Comparison of ENCODE assay signal across 8 cellular contexts in the genomic region with DNA sequence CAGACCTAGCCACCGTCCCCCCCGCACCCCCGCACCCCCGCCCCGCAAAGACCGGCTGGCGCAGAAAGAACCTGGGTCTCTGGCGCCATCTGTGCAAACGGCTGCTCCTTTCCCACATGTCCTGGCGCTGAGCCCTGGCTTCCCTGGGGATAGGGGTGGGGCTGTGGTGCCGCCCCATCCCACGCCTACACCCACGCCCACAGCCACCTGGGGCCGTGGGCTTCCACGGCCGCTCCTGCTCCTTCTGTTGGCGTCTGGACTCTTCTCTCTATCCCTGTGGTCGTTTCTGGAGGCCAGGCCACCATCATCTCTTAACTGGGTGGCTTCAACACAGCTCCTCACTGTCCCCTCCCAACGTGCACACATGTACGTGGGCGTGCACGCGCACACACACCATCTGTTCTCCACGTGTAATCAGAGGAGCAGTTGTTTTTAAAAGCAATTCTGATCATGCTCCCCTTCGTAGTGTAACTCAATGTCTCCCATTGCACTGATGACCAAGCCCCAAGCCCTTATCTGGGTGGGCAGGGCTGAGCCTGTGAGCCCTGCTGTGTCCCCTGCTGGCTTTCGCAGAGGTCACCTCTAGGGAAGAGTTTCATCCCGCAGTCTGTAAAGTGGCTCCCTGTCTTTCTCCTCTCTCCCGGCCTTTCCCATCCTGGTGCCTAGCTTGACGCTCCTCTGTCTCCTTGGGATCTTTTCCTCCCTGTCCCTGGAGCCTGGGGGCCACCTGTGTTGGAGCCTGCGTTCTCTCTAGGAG. TPM values are rescaled to one million over a fixed set of nuclear protein-coding genes. Genes with fewer than 3 reads are reported as not detected.
DNase-seq lines count a peak whose midpoint lies in the region; ATAC-seq and TF ChIP-seq lines count a peak whose summit lies in the region.

No MANE protein-coding gene starts in this region.

- peak overlapping the region in 3 of 7 donors; percentile 38 to 61 (median 54) for H3K27ac Mint-ChIP-seq in CD14-positive monocyte
- peak overlapping the region; percentile 91 for H3K27ac Mint-ChIP-seq in activated T-helper 1 cell treated with anti-CD3 and anti-CD28 coated beads, Interleukin-12 subunit alpha, Interleukin-12 subunit beta, Interleukin-2, Interleukin-4 antibody, amounts not matched to agents 30 ng/mL and 10 ng/mL and 1 ng/mL, durations not matched to agents 14 hours and 24 hours and 36 hours

- intact Hi-C loops in CD14-positive monocyte (cut with micrococcal nuclease): loop anchor here (5.0 to 10.0 kb wide), 2 partner anchors 89 to 247 kb away; a partner anchor contains a TSS
- intact Hi-C loops in activated T-helper 1 cell treated with anti-CD3 and anti-CD28 coated beads, Interleukin-12 subunit alpha, Interleukin-12 subunit beta, Interleukin-2, Interleukin-4 antibody, amounts not matched to agents 30 ng/mL and 10 ng/mL and 1 ng/mL, durations not matched to agents 14 hours and 24 hours and 36 hours (cut with micrococcal nuclease): loop anchor here (5.0 kb wide), 1 partner anchor 37 kb away; no protein-coding TSS in a partner anchor

- H3K27me3 Mint-ChIP-seq in CD14-positive monocyte (ENCODE audit: low read depth in 3 of 3): peaks cover 0 to 9% (median 2%) of the 10 kb centered on the region in 3 donors
- H3K27me3 Mint-ChIP-seq in activated T-helper 1 cell treated with anti-CD3 and anti-CD28 coated beads, Interleukin-12 subunit alpha, Interleukin-12 subunit beta, Interleukin-2, Interleukin-4 antibody, amounts not matched to agents 30 ng/mL and 10 ng/mL and 1 ng/mL, durations not matched to agents 14 hours and 24 hours and 36 hours (ENCODE audit: insufficient read depth): no peaks in the 10 kb centered on the region

- peak overlapping the region in 1 of 4 donors; percentile 9 for H3K4me3 ChIP-seq in tibial nerve

- H3K27ac ChIP-seq in tibial nerve: no peak overlapping the region

- TF ChIP-seq POLR2A in tibial nerve (IDR thresholded peaks at IDR 0.05): no peak

- peaks cover 0 to 20% of the 10 kb centered on the region in 2 donors for H3K36me3 Mint-ChIP-seq in CD14-positive monocyte
- peaks cover 36% of the 10 kb centered on the region for H3K36me3 Mint-ChIP-seq in activated T-helper 1 cell treated with anti-CD3 and anti-CD28 coated beads, Interleukin-12 subunit alpha, Interleukin-12 subunit beta, Interleukin-2, Interleukin-4 antibody, amounts not matched to agents 30 ng/mL and 10 ng/mL and 1 ng/mL, durations not matched to agents 14 hours and 24 hours and 36 hours (ENCODE audit: low read depth)

- H3K9me3 ChIP-seq in tibial nerve: no peaks in the 10 kb centered on the region

- no peak for TF ChIP-seq EP300 in tibial nerve (IDR thresholded peaks at IDR 0.05)

- peak overlapping the region in 1 of 2 donors; percentile 2 for H3K4me3 Mint-ChIP-seq in CD14-positive monocyte
- H3K4me3 Mint-ChIP-seq in activated T-helper 1 cell treated with anti-CD3 and anti-CD28 coated beads, Interleukin-12 subunit alpha, Interleukin-12 subunit beta, Interleukin-2, Interleukin-4 antibody, amounts not matched to agents 30 ng/mL and 10 ng/mL and 1 ng/mL, durations not matched to agents 14 hours and 24 hours and 36 hours: peak overlapping the region; percentile 50

- DNase-seq in CD14-positive monocyte (ENCODE audit: low spot score): no peak
- no peak for DNase-seq in activated T-helper 1 cell treated with anti-CD3 and anti-CD28 coated beads, Interleukin-12 subunit alpha, Interleukin-12 subunit beta, Interleukin-2, Interleukin-4 antibody, amounts not matched to agents 30 ng/mL and 10 ng/mL and 1 ng/mL, durations not matched to agents 14 hours and 24 hours and 36 hours (ENCODE audit: low spot score)
- no peak for DNase-seq in left lobe of liver (ENCODE audit: low spot score)
- no peak for DNase-seq in AG08395 (ENCODE audit: low spot score)
- DNase-seq in GM19238 (ENCODE audit: insufficient read length, low spot score): no peak
- DNase-seq in tibial nerve (ENCODE audit: low spot score in 2 of 2): no peak

- peak; percentile 2 for ATAC-seq in HG02852 (IDR thresholded peaks at IDR 0.05; ENCODE audit: unreplicated experiment)
- ATAC-seq in left lobe of liver: peak; percentile 76
- no peak for ATAC-seq in HG03439 (IDR thresholded peaks at IDR 0.05; ENCODE audit: unreplicated experiment)

- WGBS in tibial nerve, 2 donors: 20 to 21% methylated on average over 28 to 30 of the region's 30 CpGs

- no peaks in the 10 kb centered on the region for H3K36me3 ChIP-seq in tibial nerve

- peaks cover 0 to 4% (median 3%) of the 10 kb centered on the region in 7 donors for H3K9me3 Mint-ChIP-seq in CD14-positive monocyte
- H3K9me3 Mint-ChIP-seq in activated T-helper 1 cell treated with anti-CD3 and anti-CD28 coated beads, Interleukin-12 subunit alpha, Interleukin-12 subunit beta, Interleukin-2, Interleukin-4 antibody, amounts not matched to agents 30 ng/mL and 10 ng/mL and 1 ng/mL, durations not matched to agents 14 hours and 24 hours and 36 hours: no peaks in the 10 kb centered on the region

- peaks cover 8% of the 10 kb centered on the region for H3K4me1 Mint-ChIP-seq in CD14-positive monocyte
- H3K4me1 Mint-ChIP-seq in activated T-helper 1 cell treated with anti-CD3 and anti-CD28 coated beads, Interleukin-12 subunit alpha, Interleukin-12 subunit beta, Interleukin-2, Interleukin-4 antibody, amounts not matched to agents 30 ng/mL and 10 ng/mL and 1 ng/mL, durations not matched to agents 14 hours and 24 hours and 36 hours (ENCODE audit: low read depth): peaks cover 56% of the 10 kb centered on the region

- peak; percentile 67 for TF ChIP-seq CTCF in CD14-positive monocyte (IDR thresholded peaks at IDR 0.05)
- TF ChIP-seq CTCF in tibial nerve (IDR thresholded peaks at IDR 0.05): no peak

- H3K27me3 ChIP-seq in tibial nerve: peaks cover 0 to 23% of the 10 kb centered on the region in 2 donors

- H3K4me1 ChIP-seq in tibial nerve: peaks cover 0 to 10% (median 5%) of the 10 kb centered on the region in 4 donors

RNA-seq across cellular contexts. Expression of a gene that starts 31.9 kb away (rescaled TPM):
- under 1 TPM in 1 of 2 donors, not detected in 1; 0.09 TPM for polyA plus RNA-seq in CD14-positive monocyte
- 11.0 and 12.4 TPM in 2 replicates for total RNA-seq in activated T-helper 1 cell treated with anti-CD3 and anti-CD28 coated beads, Interleukin-12 subunit alpha, Interleukin-12 subunit beta, Interleukin-2, Interleukin-4 antibody, amounts not matched to agents 30 ng/mL and 10 ng/mL and 1 ng/mL, durations not matched to agents 14 hours and 24 hours and 36 hours
- total RNA-seq in left lobe of liver (2.9 TPM), tibial nerve (under 1 TPM in 2 of 4 donors, not detected in 2; 0.42 to 0.90 TPM)
